ENCODE assay signal across 2 cellular contexts in the genomic region with DNA sequence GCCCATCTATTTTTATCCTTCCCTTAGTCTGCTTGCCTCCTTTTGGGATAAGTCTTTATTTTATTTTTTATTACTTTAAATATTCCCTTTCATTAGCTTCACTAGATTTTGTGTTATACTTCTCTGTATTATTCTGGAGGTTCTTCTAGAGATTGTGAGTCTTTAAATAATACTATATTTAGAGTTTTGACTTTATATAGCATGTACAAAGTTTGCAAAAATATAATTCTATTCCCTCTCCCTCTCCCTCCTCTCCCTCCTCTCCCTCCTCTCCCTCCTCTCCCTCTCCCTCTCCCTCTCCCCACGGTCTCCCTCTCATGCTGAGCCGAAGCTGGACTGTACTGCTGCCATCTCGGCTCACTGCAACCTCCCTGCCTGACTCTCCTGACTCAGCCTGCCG.
DNase-seq lines count a peak whose midpoint lies in the region; ATAC-seq, FAIRE-seq and TF ChIP-seq lines count a peak whose summit lies in the region.
"Not testable (repeated sequence)": the region's sequence is repeated elsewhere in the genome, so short reads cannot be mapped to it uniquely, and the experiment has no call there.

No MANE protein-coding gene starts in this region.

- H3K27me3 ChIP-seq in K562 (ENCODE audit: control insufficient read depth in 2 of 2, insufficient read depth in 2 of 2, low read length in 2 of 2); HepG2 (ENCODE audit: control insufficient read depth in 1 of 2, insufficient read depth in 2 of 2, low read length in 2 of 2): not testable (repeated sequence)

- not testable (repeated sequence) for TF ChIP-seq POLR2A in K562 (conservative IDR thresholded peaks at IDR 0.05); HepG2 (IDR thresholded peaks at IDR 0.05; ENCODE audit: insufficient read depth in 1 of 2, low read depth in 2 of 2, low read length in 2 of 2)

- not testable (repeated sequence) for TF ChIP-seq RAD21 in K562 (CRISPR knock-in tag; conservative IDR thresholded peaks at IDR 0.05 in 1 of 2, IDR thresholded peaks at IDR 0.05 in 1 of 2); HepG2 (CRISPR knock-in tag; IDR thresholded peaks at IDR 0.05)

- H3K9me3 ChIP-seq in K562 (replicated peaks; ENCODE audit: control insufficient read depth, insufficient read depth, low read depth, low read length), result not testable (repeated sequence)
- H3K9me3 ChIP-seq in HepG2 (ENCODE audit: low read length), result peaks cover 14% of the 10 kb centered on the region; the same call in 1 of the 2 replicates

- not testable (repeated sequence) for TF ChIP-seq CTCF in K562 (IDR thresholded peaks at IDR 0.05 in 2 of 3, conservative IDR thresholded peaks at IDR 0.05 in 1 of 3; ENCODE audit: insufficient read depth in 2 of 3, low read depth in 1 of 3, low read length in 3 of 3); HepG2 (CRISPR knock-in tag; IDR thresholded peaks at IDR 0.05)

- H4K20me1 ChIP-seq in K562 (replicated peaks; ENCODE audit: control insufficient read depth, insufficient read depth, low read length); HepG2 (ENCODE audit: insufficient read depth, low read length): not testable (repeated sequence)

- H3K9ac ChIP-seq in K562 (ENCODE audit: insufficient read depth in 1 of 2, low read depth in 2 of 2, low read length in 2 of 2); HepG2 (ENCODE audit: insufficient read depth, low read depth, low read length): not testable (repeated sequence)

- ATAC-seq in K562, HepG2: not testable (repeated sequence)

- H3K36me3 ChIP-seq in K562 (ENCODE audit: control insufficient read depth, insufficient read depth, low read length); HepG2 (replicated peaks in 1 of 2; ENCODE audit: control insufficient read depth in 1 of 2, insufficient read depth in 2 of 2, low read length in 2 of 2): not testable (repeated sequence)

- POLR2A ChIA-PET in K562 (lab: Yijun Ruan, JAX); HepG2 (lab: Yijun Ruan, JAX): not testable (repeated sequence)

- not testable (repeated sequence) for TF ChIP-seq EP300 in K562 (IDR thresholded peaks at IDR 0.05; ENCODE audit: low read length); HepG2 (IDR thresholded peaks at IDR 0.05; ENCODE audit: low read depth in 2 of 2, low read length in 2 of 2); HepG2 (CRISPR knock-in tag; IDR thresholded peaks at IDR 0.05; ENCODE audit: borderline replicate concordance)

- H3K4me1 ChIP-seq in K562 (replicated peaks in 1 of 2; ENCODE audit: control insufficient read depth in 2 of 2, insufficient read depth in 2 of 2, low read length in 2 of 2); HepG2 (ENCODE audit: insufficient read depth, low read length): not testable (repeated sequence)

- not testable (repeated sequence) for H3K4me3 ChIP-seq in K562; HepG2 (replicated peaks in 1 of 3; ENCODE audit: insufficient read depth in 1 of 3, low read depth in 2 of 3, low read length in 3 of 3)

- DNase-seq in K562 (ENCODE audit: extremely low read depth in 1 of 4, low spot score in 3 of 4); HepG2 (ENCODE audit: low spot score): not testable (repeated sequence)

- FAIRE-seq in K562 (lab: Jason Lieb, UNC); HepG2 (lab: Jason Lieb, UNC): not testable (repeated sequence)

- CTCF ChIA-PET in K562 (lab: Yijun Ruan, JAX; ENCODE audit: low intra/inter-chr PET ratio); HepG2 (lab: Yijun Ruan, JAX; ENCODE audit: low intra/inter-chr PET ratio, low total read pairs): not testable (repeated sequence)

- H2AFZ ChIP-seq in K562 (ENCODE audit: low read depth, low read length); HepG2 (ENCODE audit: low read length): not testable (repeated sequence)

- not testable (repeated sequence) for BruUV-seq in K562 (replicated peaks; lab: Mats Ljungman, UMichigan); HepG2 (replicated peaks; lab: Mats Ljungman, UMichigan)

- H3K4me2 ChIP-seq in K562 (ENCODE audit: insufficient read depth, low read length); HepG2 (ENCODE audit: low read depth, low read length): not testable (repeated sequence)

- in situ Hi-C loops in K562 (cut with MboI); HepG2 (cut with HindIII; ENCODE audit: extremely low pct_ligation_motif_present, low pct_unique_long_range_greater_than_20kb): not testable (repeated sequence)

- 17% methylated on average over 1 of the region's 4 CpGs for WGBS in K562 (ENCODE audit: insufficient coverage, low coverage, missing lambda C conversion rate)
- WGBS in HepG2 (ENCODE audit: low lambda C conversion rate), result 50% methylated on average over 4 of the region's 4 CpGs

- not testable (repeated sequence) for H3K79me2 ChIP-seq in K562 (ENCODE audit: control insufficient read depth, insufficient read depth, low read length); HepG2 (ENCODE audit: insufficient read depth, low read length)

- H3K9me1 ChIP-seq in K562 (ENCODE audit: control insufficient read depth, insufficient read depth, low read length), result not testable (repeated sequence)

- not testable (repeated sequence) for H3K27ac ChIP-seq in K562 (ENCODE audit: extremely low read depth, low read depth, low read length); HepG2 (ENCODE audit: extremely low read length, insufficient read depth, low read length)

- intact Hi-C loops in K562 (cut with micrococcal nuclease); HepG2 (cut with micrococcal nuclease; ENCODE audit: unreplicated experiment): not testable (repeated sequence)

TF ChIP-seq in K562, 482 proteins besides CTCF, POLR2A, EP300 and RAD21:
- peak; percentile 71 for TF ChIP-seq HNRNPK (IDR thresholded peaks at IDR 0.05; ENCODE audit: low read depth, low read length, poor library complexity, severe bottlenecking)
- peak; percentile 33 for TF ChIP-seq PCBP2 (IDR thresholded peaks at IDR 0.05; ENCODE audit: low read depth, low read length, poor library complexity, severe bottlenecking)

TF ChIP-seq in HepG2, 621 proteins besides CTCF, POLR2A, EP300 and RAD21:
- peak; percentile 83 for TF ChIP-seq HNRNPK (IDR thresholded peaks at IDR 0.05; ENCODE audit: low read depth, low read length, poor library complexity, severe bottlenecking)
- 0 out of 2 replicates have a peak, but pooled peaks have one; percentile 39 for TF ChIP-seq PCBP1 (IDR thresholded peaks at IDR 0.05; ENCODE audit: borderline replicate concordance, low read depth, low read length)
